In the genomic region with DNA sequence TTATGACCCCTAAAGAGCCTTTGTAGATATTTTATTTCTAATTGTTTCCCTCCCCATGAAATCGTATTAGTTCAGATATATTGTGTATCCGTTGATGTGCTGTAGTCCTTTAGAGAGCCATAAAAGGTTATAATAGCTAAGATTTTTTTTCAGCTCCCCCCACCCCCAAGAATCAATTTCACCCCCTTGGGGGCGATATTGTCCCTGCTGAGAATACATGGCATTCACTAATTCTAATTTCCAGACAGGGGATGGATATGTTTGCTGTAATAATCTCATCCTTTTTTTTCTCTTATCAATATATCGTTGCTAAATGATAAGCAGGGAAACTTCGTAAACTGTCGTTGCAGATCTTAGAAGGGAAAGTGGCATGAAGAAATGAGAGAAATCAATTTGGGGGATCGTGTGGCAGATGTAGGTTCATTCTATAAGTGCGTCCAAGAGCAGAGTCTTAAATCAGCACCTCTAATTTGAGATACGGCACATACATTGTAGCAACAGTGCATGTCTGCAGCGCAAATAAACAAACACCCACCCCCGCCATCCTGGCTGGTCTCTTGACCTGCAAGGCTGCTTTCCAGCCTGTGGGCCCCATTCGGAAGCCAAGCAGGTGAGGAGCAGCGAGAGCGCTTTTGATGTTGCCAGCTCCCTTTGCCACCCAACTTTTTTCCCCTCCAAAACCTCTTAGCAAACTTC, we compare ENCODE assay signal across 2 cellular contexts.
TF ChIP-seq lines count a peak whose summit lies in the region.

No MANE protein-coding gene starts in this region.

TF ChIP-seq in liver, 16 proteins besides CTCF, POLR2A, EP300 and RAD21 (continued from another document):
- TF ChIP-seq, protein P1, sequence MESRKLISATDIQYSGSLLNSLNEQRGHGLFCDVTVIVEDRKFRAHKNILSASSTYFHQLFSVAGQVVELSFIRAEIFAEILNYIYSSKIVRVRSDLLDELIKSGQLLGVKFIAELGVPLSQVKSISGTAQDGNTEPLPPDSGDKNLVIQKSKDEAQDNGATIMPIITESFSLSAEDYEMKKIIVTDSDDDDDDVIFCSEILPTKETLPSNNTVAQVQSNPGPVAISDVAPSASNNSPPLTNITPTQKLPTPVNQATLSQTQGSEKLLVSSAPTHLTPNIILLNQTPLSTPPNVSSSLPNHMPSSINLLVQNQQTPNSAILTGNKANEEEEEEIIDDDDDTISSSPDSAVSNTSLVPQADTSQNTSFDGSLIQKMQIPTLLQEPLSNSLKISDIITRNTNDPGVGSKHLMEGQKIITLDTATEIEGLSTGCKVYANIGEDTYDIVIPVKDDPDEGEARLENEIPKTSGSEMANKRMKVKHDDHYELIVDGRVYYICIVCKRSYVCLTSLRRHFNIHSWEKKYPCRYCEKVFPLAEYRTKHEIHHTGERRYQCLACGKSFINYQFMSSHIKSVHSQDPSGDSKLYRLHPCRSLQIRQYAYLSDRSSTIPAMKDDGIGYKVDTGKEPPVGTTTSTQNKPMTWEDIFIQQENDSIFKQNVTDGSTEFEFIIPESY (IDR thresholded peaks at IDR 0.05): no peak
- TF ChIP-seq HNF4A (conservative IDR thresholded peaks at IDR 0.05) (no peak), YY1 (IDR thresholded peaks at IDR 0.05) (no peak), EGR1 (IDR thresholded peaks at IDR 0.05; ENCODE audit: low read depth in 2 of 2) (no peak), MAX (IDR thresholded peaks at IDR 0.05) (no peak), FOXA1 (IDR thresholded peaks at IDR 0.05) (no peak), TAF1 (conservative IDR thresholded peaks at IDR 0.05) (no peak), REST (IDR thresholded peaks at IDR 0.05) (no peak), GABPA (IDR thresholded peaks at IDR 0.05 in 1 of 2, conservative IDR thresholded peaks at IDR 0.05 in 1 of 2) (no peak), HNF4G (IDR thresholded peaks at IDR 0.05) (no peak), JUND (IDR thresholded peaks at IDR 0.05) (no peak), RXRA (IDR thresholded peaks at IDR 0.05) (no peak), FOXA2 (IDR thresholded peaks at IDR 0.05) (no peak)
- TF ChIP-seq, protein P2, sequence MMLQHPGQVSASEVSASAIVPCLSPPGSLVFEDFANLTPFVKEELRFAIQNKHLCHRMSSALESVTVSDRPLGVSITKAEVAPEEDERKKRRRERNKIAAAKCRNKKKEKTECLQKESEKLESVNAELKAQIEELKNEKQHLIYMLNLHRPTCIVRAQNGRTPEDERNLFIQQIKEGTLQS (IDR thresholded peaks at IDR 0.05): no peak

TF ChIP-seq in HepG2, 621 proteins besides CTCF, POLR2A, EP300 and RAD21 (continued from another document):
- TF ChIP-seq CEBPZ (IDR thresholded peaks at IDR 0.05; ENCODE audit: low read length): no peak
- TF ChIP-seq ZNF329 (CRISPR knock-in tag; IDR thresholded peaks at IDR 0.05; ENCODE audit: low read depth): no peak
- no peak for TF ChIP-seq ZNF34 (CRISPR knock-in tag; IDR thresholded peaks at IDR 0.05; ENCODE audit: borderline replicate concordance)
- no peak for TF ChIP-seq ZSCAN9 (CRISPR knock-in tag; IDR thresholded peaks at IDR 0.05; ENCODE audit: borderline replicate concordance)
- TF ChIP-seq MTA1 (CRISPR knock-in tag; IDR thresholded peaks at IDR 0.05; ENCODE audit: borderline replicate concordance): no peak
- TF ChIP-seq, protein P3, sequence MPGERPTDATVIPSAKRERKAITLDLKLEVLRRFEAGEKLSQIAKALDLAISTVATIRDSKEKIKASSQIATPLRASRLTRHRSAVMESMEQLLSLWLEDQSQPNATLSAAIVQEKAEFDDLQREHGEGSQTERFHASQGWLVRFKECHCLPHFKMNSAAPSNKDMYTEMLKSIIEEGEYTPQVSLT (CRISPR knock-in tag; IDR thresholded peaks at IDR 0.05; ENCODE audit: borderline replicate concordance, low read depth): no peak
- no peak for TF ChIP-seq PBX3 (CRISPR knock-in tag; IDR thresholded peaks at IDR 0.05; ENCODE audit: borderline replicate concordance)
- no peak for TF ChIP-seq ZNF839 (CRISPR knock-in tag; IDR thresholded peaks at IDR 0.05; ENCODE audit: borderline replicate concordance)
- TF ChIP-seq ARID4A (CRISPR knock-in tag; IDR thresholded peaks at IDR 0.05; ENCODE audit: borderline replicate concordance): no peak
- TF ChIP-seq ZNF558 (CRISPR knock-in tag; IDR thresholded peaks at IDR 0.05; ENCODE audit: borderline replicate concordance): no peak
- TF ChIP-seq FOXJ3 (CRISPR knock-in tag; IDR thresholded peaks at IDR 0.05; ENCODE audit: borderline replicate concordance): no peak
- no peak for TF ChIP-seq ZNF549 (CRISPR knock-in tag; IDR thresholded peaks at IDR 0.05)
- no peak for TF ChIP-seq ZNF121 (CRISPR knock-in tag; IDR thresholded peaks at IDR 0.05)
TF ChIP-seq in HepG2: peak in this region for 0.
